8 cellular contexts compared by ENCODE assay signal in genomic region chr20:17654649-17655285, GRCh38. TPM values are rescaled to one million over a fixed set of nuclear protein-coding genes. Genes with fewer than 3 reads are reported as not detected.
DNase-seq lines count a peak whose midpoint lies in the region; ATAC-seq and TF ChIP-seq lines count a peak whose summit lies in the region.

No MANE protein-coding gene starts in this region.

- H3K4me3 ChIP-seq in AG09309 (ENCODE audit: control insufficient read depth, low read depth, low read length) (no peak overlapping the region), H7 (ENCODE audit: insufficient read depth, low read depth, low read length) (no peak overlapping the region), body of pancreas (no peak overlapping the region), liver (ENCODE audit: low read depth in 1 of 3, low read length in 3 of 3) (no peak overlapping the region)
- no peak overlapping the region for H3K4me3 ChIP-seq in CD8-positive, alpha-beta memory T cell (ENCODE audit: low read length)

- no peaks in the 10 kb centered on the region for H3K27me3 Mint-ChIP-seq in CD8-positive, alpha-beta memory T cell
- peaks cover 0 to 4% (median 0%) of the 10 kb centered on the region in 3 donors for H3K27me3 Mint-ChIP-seq in immature natural killer cell (ENCODE audit: low read depth in 3 of 3)

- intact Hi-C loops in body of pancreas (cut with DNase I) = no loop called here

- DNase-seq in AG09309 (ENCODE audit: low read depth) (no peak), H7 (peak; percentile 81), body of pancreas (peak; percentile 38 to 52 (median 42)), NCI-H1105 (lab: John Stamatoyannopoulos, UW) (no peak), immature natural killer cell (no peak)
- DNase-seq in CD8-positive, alpha-beta memory T cell = no peak

- TF ChIP-seq CTCF in AG09309 (IDR thresholded peaks at IDR 0.05; ENCODE audit: control insufficient read depth, insufficient read depth, low read depth, low read length, missing control alignments) (peak; percentile 71), body of pancreas (IDR thresholded peaks at IDR 0.05) (peak in 6 of 7 experiments; percentile 30 to 55 (median 47)), liver (IDR thresholded peaks at IDR 0.05; ENCODE audit: low read depth, low read length, missing input control) (peak; percentile 39)

- CTCF ChIA-PET in CD8-positive, alpha-beta memory T cell (lab: Charles Lee) = interaction anchor here (1.1 kb wide), 1 partner anchor 284 kb away, joined by 4 read pairs; no protein-coding TSS in a partner anchor

- TF ChIP-seq RAD21 in liver (IDR thresholded peaks at IDR 0.05) = peak; percentile 40 to 62

- H3K9ac ChIP-seq in liver (ENCODE audit: low read depth in 1 of 2, low read length in 2 of 2) = no peak overlapping the region

- no peak overlapping the region for H3K4me3 Mint-ChIP-seq in CD8-positive, alpha-beta memory T cell
- no peak overlapping the region for H3K4me3 Mint-ChIP-seq in immature natural killer cell

- TF ChIP-seq POLR2A in body of pancreas (IDR thresholded peaks at IDR 0.05) = no peak

- no peaks in the 10 kb centered on the region for H3K9me3 ChIP-seq in body of pancreas
- peaks cover 0 to 2% (median 0%) of the 10 kb centered on the region in 4 donors for H3K9me3 ChIP-seq in liver (ENCODE audit: control insufficient read depth in 4 of 4, low read length in 3 of 4)
- no peaks in the 10 kb centered on the region for H3K9me3 ChIP-seq in CD8-positive, alpha-beta memory T cell (ENCODE audit: low read length)

- no peaks in the 10 kb centered on the region for H3K27me3 ChIP-seq in H7 (ENCODE audit: control insufficient read depth, insufficient read depth, low read length)
- H3K27me3 ChIP-seq in body of pancreas = no peaks in the 10 kb centered on the region
- no peaks in the 10 kb centered on the region for H3K27me3 ChIP-seq in liver (ENCODE audit: control insufficient read depth in 4 of 4, insufficient read depth in 4 of 4, low read length in 3 of 4)
- no peaks in the 10 kb centered on the region for H3K27me3 ChIP-seq in CD8-positive, alpha-beta memory T cell (ENCODE audit: insufficient read depth, low read length, poor library complexity, severe bottlenecking)

- peaks cover 0 to 2% (median 0%) of the 10 kb centered on the region in 5 donors for H3K9me3 Mint-ChIP-seq in CD8-positive, alpha-beta memory T cell
- no peaks in the 10 kb centered on the region for H3K9me3 Mint-ChIP-seq in immature natural killer cell

- H3K4me1 ChIP-seq in body of pancreas (peaks cover 96% of the 10 kb centered on the region), liver (ENCODE audit: control insufficient read depth in 4 of 4, insufficient read depth in 4 of 4, low read length in 3 of 4) (peaks cover 17 to 41% (median 34%) of the 10 kb centered on the region in 4 donors)
- no peaks in the 10 kb centered on the region for H3K4me1 ChIP-seq in CD8-positive, alpha-beta memory T cell (ENCODE audit: insufficient read depth, low read length)

- peaks cover 11 to 32% (median 18%) of the 10 kb centered on the region in 3 donors for H3K36me3 Mint-ChIP-seq in CD8-positive, alpha-beta memory T cell
- H3K36me3 Mint-ChIP-seq in immature natural killer cell = peaks cover 20 to 22% (median 21%) of the 10 kb centered on the region in 3 donors

- WGBS in body of pancreas, 2 donors = 29 to 49% methylated on average over 7 of the region's 7 CpGs
- 70% methylated on average over 7 of the region's 7 CpGs for WGBS in liver

- ATAC-seq in body of pancreas (no peak), GM19351 (IDR thresholded peaks at IDR 0.05; ENCODE audit: unreplicated experiment) (no peak)

- POLR2A ChIA-PET in CD8-positive, alpha-beta memory T cell (lab: Charles Lee) = no interaction called here

- peaks cover 0 to 4% (median 0%) of the 10 kb centered on the region in 3 donors for H3K4me1 Mint-ChIP-seq in CD8-positive, alpha-beta memory T cell
- H3K4me1 Mint-ChIP-seq in immature natural killer cell = peaks cover 21 to 37% of the 10 kb centered on the region in 2 donors

- H3K27ac ChIP-seq in body of pancreas (peak overlapping the region in 3 of 4 donors; percentile 0 to 60 (median 53)), liver (ENCODE audit: low read depth in 1 of 2, low read length in 2 of 2) (no peak overlapping the region)
- no peak overlapping the region for H3K27ac ChIP-seq in CD8-positive, alpha-beta memory T cell (ENCODE audit: low read depth, low read length)

- H3K27ac Mint-ChIP-seq in CD8-positive, alpha-beta memory T cell = no peak overlapping the region
- peak overlapping the region in 2 of 6 donors; percentile 31 to 38 for H3K27ac Mint-ChIP-seq in immature natural killer cell

- peaks cover 13% of the 10 kb centered on the region for H3K36me3 ChIP-seq in H7 (replicated peaks; ENCODE audit: control insufficient read depth, insufficient read depth, low read length)
- peaks cover 9 to 10% of the 10 kb centered on the region in 2 donors for H3K36me3 ChIP-seq in body of pancreas (replicated peaks in 1 of 2; ENCODE audit: insufficient read depth in 1 of 2, low read depth in 2 of 2)
- H3K36me3 ChIP-seq in liver (ENCODE audit: control insufficient read depth in 4 of 4, insufficient read depth in 3 of 4, low read depth in 1 of 4, low read length in 3 of 4) = peaks cover 4 to 40% (median 30%) of the 10 kb centered on the region in 4 donors
- no peaks in the 10 kb centered on the region for H3K36me3 ChIP-seq in CD8-positive, alpha-beta memory T cell (ENCODE audit: insufficient read depth, low read length)

TF ChIP-seq in liver, 16 proteins besides CTCF, POLR2A, EP300 and RAD21 (continues in another document):
- TF ChIP-seq HNF4A (conservative IDR thresholded peaks at IDR 0.05) (no peak), EGR1 (IDR thresholded peaks at IDR 0.05; ENCODE audit: low read depth in 2 of 2) (no peak), HNF4G (IDR thresholded peaks at IDR 0.05) (no peak), SP1 (IDR thresholded peaks at IDR 0.05) (no peak), GABPA (IDR thresholded peaks at IDR 0.05 in 1 of 2, conservative IDR thresholded peaks at IDR 0.05 in 1 of 2) (no peak), REST (IDR thresholded peaks at IDR 0.05) (no peak), JUND (IDR thresholded peaks at IDR 0.05) (no peak), FOXA1 (IDR thresholded peaks at IDR 0.05) (no peak)
- TF ChIP-seq, protein P1, sequence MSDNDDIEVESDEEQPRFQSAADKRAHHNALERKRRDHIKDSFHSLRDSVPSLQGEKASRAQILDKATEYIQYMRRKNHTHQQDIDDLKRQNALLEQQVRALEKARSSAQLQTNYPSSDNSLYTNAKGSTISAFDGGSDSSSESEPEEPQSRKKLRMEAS (IDR thresholded peaks at IDR 0.05) = no peak
- TF ChIP-seq, protein P2, sequence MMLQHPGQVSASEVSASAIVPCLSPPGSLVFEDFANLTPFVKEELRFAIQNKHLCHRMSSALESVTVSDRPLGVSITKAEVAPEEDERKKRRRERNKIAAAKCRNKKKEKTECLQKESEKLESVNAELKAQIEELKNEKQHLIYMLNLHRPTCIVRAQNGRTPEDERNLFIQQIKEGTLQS (IDR thresholded peaks at IDR 0.05) = no peak
- TF ChIP-seq, protein P3, sequence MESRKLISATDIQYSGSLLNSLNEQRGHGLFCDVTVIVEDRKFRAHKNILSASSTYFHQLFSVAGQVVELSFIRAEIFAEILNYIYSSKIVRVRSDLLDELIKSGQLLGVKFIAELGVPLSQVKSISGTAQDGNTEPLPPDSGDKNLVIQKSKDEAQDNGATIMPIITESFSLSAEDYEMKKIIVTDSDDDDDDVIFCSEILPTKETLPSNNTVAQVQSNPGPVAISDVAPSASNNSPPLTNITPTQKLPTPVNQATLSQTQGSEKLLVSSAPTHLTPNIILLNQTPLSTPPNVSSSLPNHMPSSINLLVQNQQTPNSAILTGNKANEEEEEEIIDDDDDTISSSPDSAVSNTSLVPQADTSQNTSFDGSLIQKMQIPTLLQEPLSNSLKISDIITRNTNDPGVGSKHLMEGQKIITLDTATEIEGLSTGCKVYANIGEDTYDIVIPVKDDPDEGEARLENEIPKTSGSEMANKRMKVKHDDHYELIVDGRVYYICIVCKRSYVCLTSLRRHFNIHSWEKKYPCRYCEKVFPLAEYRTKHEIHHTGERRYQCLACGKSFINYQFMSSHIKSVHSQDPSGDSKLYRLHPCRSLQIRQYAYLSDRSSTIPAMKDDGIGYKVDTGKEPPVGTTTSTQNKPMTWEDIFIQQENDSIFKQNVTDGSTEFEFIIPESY (IDR thresholded peaks at IDR 0.05) = no peak

RNA-seq across cellular contexts. Expression of gene RRBP1, which starts 27.3 kb away (rescaled TPM):
- total RNA-seq in H7 (2014; rRNA removed; shearing (Covaris generic)) = 79.2 and 83.1 TPM in 2 replicates
- total RNA-seq in body of pancreas = 100 to 1,000 TPM; 313 to 511 TPM
- 100 to 1,000 TPM in 1 of 2 donors, 10 to 100 TPM in 1; 81.8 to 202 TPM for total RNA-seq in liver
- 100 to 1,000 TPM in 1 of 2 donors, 10 to 100 TPM in 1; 75.4 to 178 TPM for polyA plus RNA-seq in liver
- total RNA-seq in CD8-positive, alpha-beta memory T cell = 10 to 100 TPM; 22.8 to 25.3 TPM
- polyA plus RNA-seq in CD8-positive, alpha-beta memory T cell = 17.4 TPM
- 10 to 100 TPM in 1 of 3 donors, 1 to 10 TPM in 2; 4.1 to 39.0 (median 5.7) TPM for polyA plus RNA-seq in immature natural killer cell

RNA-seq across cellular contexts. Expression of gene BANF2, which starts 45.0 kb away (rescaled TPM):
- total RNA-seq in H7 (2014; rRNA removed; shearing (Covaris generic)) = not detected in 2 replicates
- total RNA-seq in body of pancreas (1 to 10 TPM in 1 of 2 donors, not detected in 1; 4.0 TPM), liver (not detected)
- polyA plus RNA-seq in liver (not detected), immature natural killer cell (not detected)
- not detected for total RNA-seq in CD8-positive, alpha-beta memory T cell
- polyA plus RNA-seq in CD8-positive, alpha-beta memory T cell = not detected

Comparison
In these comparisons a context has a peak if more than half of its experiments do, and no peak if none do; other contexts are left out.
1. DNase-seq: peak in H7 (single experiment) and body of pancreas (4 of 4); none in AG09309 (single experiment), NCI-H1105 (single experiment), CD8-positive, alpha-beta memory T cell (0 of 5) and immature natural killer cell (0 of 3).
2. H3K27ac ChIP-seq: peak in body of pancreas (3 of 4); none in liver (0 of 2) and CD8-positive, alpha-beta memory T cell (single experiment).
3. Peak in every context shown above with its lines, with median percentiles within 50 percentile points of each other: CTCF ChIP-seq.